7 cellular contexts compared by ENCODE assay signal in genomic region chr2:237600205-237600846, GRCh38. TPM values are rescaled to one million over a fixed set of nuclear protein-coding genes. Genes with fewer than 3 reads are reported as not detected.
DNase-seq lines count a peak whose midpoint lies in the region; ATAC-seq lines count a peak whose summit lies in the region.

No MANE protein-coding gene starts in this region.

- H3K9ac ChIP-seq in endocrine pancreas (ENCODE audit: control insufficient read depth, insufficient read depth, low read length) (peak overlapping the region; percentile 7), mesenchymal stem cell (ENCODE audit: low read length) (peak overlapping the region; percentile 88)

- peak overlapping the region; percentile 71 for H2BK15ac ChIP-seq in mesenchymal stem cell (ENCODE audit: low read depth, poor library complexity, severe bottlenecking)

- no peak for ATAC-seq in activated T-cell treated with anti-CD3 and anti-CD28 coated beads, Interleukin-2, amount 50 U/mL, for 72 hours (replicated peaks in 1 of 2)

- no peak overlapping the region for H3K27ac Mint-ChIP-seq in activated T-cell treated with anti-CD3 and anti-CD28 coated beads, Interleukin-2, amount 50 U/mL, for 72 hours

- H2AK5ac ChIP-seq in mesenchymal stem cell (ENCODE audit: low read length, severe bottlenecking) = no peak overlapping the region

- no peaks in the 10 kb centered on the region for H3K79me1 ChIP-seq in mesenchymal stem cell (replicated peaks; ENCODE audit: low read length, poor library complexity, severe bottlenecking)

- H3K4me3 ChIP-seq in endocrine pancreas (ENCODE audit: control insufficient read depth, insufficient read depth, low read length) = no peak overlapping the region
- peak overlapping the region in 1 of 2 experiments; percentile 52 for H3K4me3 ChIP-seq in mesenchymal stem cell (ENCODE audit: insufficient read depth in 1 of 2, low read depth in 1 of 2, low read length in 2 of 2)
- peak overlapping the region; percentile 8 for H3K4me3 ChIP-seq in urinary bladder (ENCODE audit: low read depth, low read length)

- no peaks in the 10 kb centered on the region for H3K9me3 ChIP-seq in endocrine pancreas (ENCODE audit: control insufficient read depth, low read length)
- no peaks in the 10 kb centered on the region for H3K9me3 ChIP-seq in mesenchymal stem cell (ENCODE audit: control insufficient read depth, low read length)

- H3K14ac ChIP-seq in mesenchymal stem cell (ENCODE audit: low read length in 2 of 2) = peak overlapping the region in 1 of 2 experiments; percentile 32

- H3K36me3 ChIP-seq in endocrine pancreas (ENCODE audit: control insufficient read depth, insufficient read depth, low read length) = no peaks in the 10 kb centered on the region
- H3K36me3 ChIP-seq in mesenchymal stem cell (ENCODE audit: control insufficient read depth in 1 of 2, insufficient read depth in 2 of 2, low read depth in 1 of 2, low read length in 2 of 2) = no peaks in the 10 kb centered on the region
- no peaks in the 10 kb centered on the region for H3K36me3 ChIP-seq in urinary bladder (ENCODE audit: insufficient read depth)

- H3K4me2 ChIP-seq in mesenchymal stem cell (ENCODE audit: low read length, poor library complexity, severe bottlenecking) = no peak overlapping the region

- H3K4ac ChIP-seq in mesenchymal stem cell (ENCODE audit: low read depth in 1 of 2, low read length in 2 of 2) = no peak overlapping the region

- DNase-seq in NCI-H524 (lab: John Stamatoyannopoulos, UW) (peak; percentile 50 to 91), mesenchymal stem cell (no peak), NCI-H748 treated with DMSO at 0.1 percent for 48 hours (lab: John Stamatoyannopoulos, UW) (no peak), glomerular visceral epithelial cell (ENCODE audit: extremely low spot score) (no peak)
- no peak for DNase-seq in activated T-cell treated with anti-CD3 and anti-CD28 coated beads, Interleukin-2, amount 50 U/mL, for 72 hours

- no peaks in the 10 kb centered on the region for H3K4me1 ChIP-seq in endocrine pancreas (ENCODE audit: control insufficient read depth, insufficient read depth, low read length)
- peaks cover 5% of the 10 kb centered on the region for H3K4me1 ChIP-seq in mesenchymal stem cell (ENCODE audit: control insufficient read depth, insufficient read depth, low read depth, low read length)
- no peaks in the 10 kb centered on the region for H3K4me1 ChIP-seq in urinary bladder (ENCODE audit: insufficient read depth)

- H3K4me1 Mint-ChIP-seq in activated T-cell treated with anti-CD3 and anti-CD28 coated beads, Interleukin-2, amount 50 U/mL, for 72 hours (ENCODE audit: low read depth) = peaks cover 25% of the 10 kb centered on the region

- H3K27me3 ChIP-seq in endocrine pancreas (ENCODE audit: control insufficient read depth, insufficient read depth, low read length) (no peaks in the 10 kb centered on the region), mesenchymal stem cell (ENCODE audit: control insufficient read depth in 1 of 2, insufficient read depth in 1 of 2, low read length in 2 of 2) (no peaks in the 10 kb centered on the region)

- no peak overlapping the region for H2BK5ac ChIP-seq in mesenchymal stem cell (ENCODE audit: low read depth, low read length, poor library complexity, severe bottlenecking)

- no peak overlapping the region for H3K27ac ChIP-seq in mesenchymal stem cell (ENCODE audit: low read length, poor library complexity, severe bottlenecking)
- H3K27ac ChIP-seq in urinary bladder (ENCODE audit: low read depth) = no peak overlapping the region

- H3K18ac ChIP-seq in mesenchymal stem cell (ENCODE audit: low read depth in 1 of 2, low read length in 2 of 2) = peak overlapping the region; percentile 23 to 72

- peak overlapping the region; percentile 15 to 42 for H2BK12ac ChIP-seq in mesenchymal stem cell (ENCODE audit: low read length in 2 of 2)

- H3K27me3 Mint-ChIP-seq in activated T-cell treated with anti-CD3 and anti-CD28 coated beads, Interleukin-2, amount 50 U/mL, for 72 hours (ENCODE audit: low read depth) = no peaks in the 10 kb centered on the region

- H2BK120ac ChIP-seq in mesenchymal stem cell (ENCODE audit: low read depth, low read length) = no peak overlapping the region

- 81% methylated on average over 16 of the region's 16 CpGs for WGBS in mesenchymal stem cell
- 28% methylated on average over 16 of the region's 16 CpGs for WGBS in urinary bladder

- H2AFZ ChIP-seq in mesenchymal stem cell (ENCODE audit: low read depth, low read length) = no peak overlapping the region

- H4K91ac ChIP-seq in mesenchymal stem cell (ENCODE audit: low read length) = peak overlapping the region; percentile 76

- no peak overlapping the region for H3K23ac ChIP-seq in mesenchymal stem cell (ENCODE audit: low read length in 2 of 2)

- no peaks in the 10 kb centered on the region for H3K36me3 Mint-ChIP-seq in activated T-cell treated with anti-CD3 and anti-CD28 coated beads, Interleukin-2, amount 50 U/mL, for 72 hours (ENCODE audit: insufficient read depth in 2 of 2)

- H3K9me3 Mint-ChIP-seq in activated T-cell treated with anti-CD3 and anti-CD28 coated beads, Interleukin-2, amount 50 U/mL, for 72 hours = no peaks in the 10 kb centered on the region

- peak overlapping the region; percentile 46 for H4K8ac ChIP-seq in mesenchymal stem cell (ENCODE audit: low read length)

- no peak overlapping the region for H3K4me3 Mint-ChIP-seq in activated T-cell treated with anti-CD3 and anti-CD28 coated beads, Interleukin-2, amount 50 U/mL, for 72 hours

RNA-seq across cellular contexts. Expression of gene RAB17, which starts 9.8 kb away (rescaled TPM):
- 0.11 TPM for polyA plus RNA-seq in mesenchymal stem cell (2013, experiment 1 of 2)
- 0.11 TPM for polyA plus RNA-seq in mesenchymal stem cell (2013, experiment 2 of 2)
- total RNA-seq in urinary bladder = 1.7 TPM
- 2.1 TPM for polyA plus RNA-seq in urinary bladder
- under 1 TPM in 1 of 2 donors, not detected in 1; 0.09 TPM for total RNA-seq in activated T-cell treated with anti-CD3 and anti-CD28 coated beads, Interleukin-2, amount 50 U/mL, for 72 hours

RNA-seq across cellular contexts. Expression of gene LRRFIP1, which starts 27.1 kb away (rescaled TPM):
- 111 TPM for polyA plus RNA-seq in mesenchymal stem cell (2013, experiment 1 of 2)
- 106 TPM for polyA plus RNA-seq in mesenchymal stem cell (2013, experiment 2 of 2)
- 77.5 TPM for total RNA-seq in urinary bladder
- 120 TPM for polyA plus RNA-seq in urinary bladder
- 100 to 1,000 TPM; 198 to 239 TPM for total RNA-seq in activated T-cell treated with anti-CD3 and anti-CD28 coated beads, Interleukin-2, amount 50 U/mL, for 72 hours

RNA-seq across cellular contexts. Expression of gene PRLH, which starts 34.0 kb away (rescaled TPM):
- polyA plus RNA-seq in mesenchymal stem cell (2013, experiment 1 of 2) = not detected
- polyA plus RNA-seq in mesenchymal stem cell (2013, experiment 2 of 2) = not detected
- not detected for total RNA-seq in urinary bladder
- polyA plus RNA-seq in urinary bladder = not detected
- not detected for total RNA-seq in activated T-cell treated with anti-CD3 and anti-CD28 coated beads, Interleukin-2, amount 50 U/mL, for 72 hours

Comparison
In these comparisons a context has a peak if more than half of its experiments do, and no peak if none do; other contexts are left out.
1. DNase-seq: peak in NCI-H524 (2 of 2); none in mesenchymal stem cell (single experiment), NCI-H748 treated with DMSO at 0.1 percent for 48 hours (single experiment), glomerular visceral epithelial cell (single experiment) and activated T-cell treated with anti-CD3 and anti-CD28 coated beads, Interleukin-2, amount 50 U/mL, for 72 hours (0 of 2).